Comparison of ENCODE assay signal across 8 cellular contexts in genomic region chr7:5429857-5430611, GRCh38. TPM values are rescaled to one million over a fixed set of nuclear protein-coding genes. Genes with fewer than 3 reads are reported as not detected.
A peak's percentile ranks its signal among the peaks of the same experiment; 100 is the strongest.
DNase-seq lines count a peak whose midpoint lies in the region; ATAC-seq and TF ChIP-seq lines count a peak whose summit lies in the region.

No MANE protein-coding gene starts in this region.

- TF ChIP-seq CTCF in left lung (IDR thresholded peaks at IDR 0.05) (no peak), testis (IDR thresholded peaks at IDR 0.05) (no peak)

- H3K27ac ChIP-seq in caudate nucleus (ENCODE audit: low read depth, low read length), result peak overlapping the region; percentile 99
- peak overlapping the region; percentile 100 for H3K27ac ChIP-seq in left lung
- peak overlapping the region; percentile 97 to 100 for H3K27ac ChIP-seq in testis

- 11 to 12% methylated on average over 24 to 30 of the region's 30 CpGs for WGBS in testis, 2 donors

- H3K4me1 ChIP-seq in left lung (peaks cover 21 to 34% of the 10 kb centered on the region in 2 donors), testis (peaks cover 20% of the 10 kb centered on the region)

- peaks cover 0 to 16% of the 10 kb centered on the region in 2 donors for H3K27me3 ChIP-seq in left lung
- H3K27me3 ChIP-seq in testis, result no peaks in the 10 kb centered on the region

- H3K4me3 ChIP-seq in left lung (peak overlapping the region; percentile 67 to 83), testis (peak overlapping the region; percentile 26 to 86)

- ATAC-seq in left lung, result peak; percentile 1

- intact Hi-C loops in left lung (cut with DNase I), result no loop called here
- intact Hi-C loops in testis (cut with DNase I; ENCODE audit: low total_unique reads), result no loop called here

- H3K9me3 ChIP-seq in left lung, result no peaks in the 10 kb centered on the region
- H3K9me3 ChIP-seq in testis, result no peaks in the 10 kb centered on the region

- DNase-seq in DMS 273 (lab: John Stamatoyannopoulos, UW; ENCODE audit: unreplicated experiment) (peak; percentile 83), LoVo (ENCODE audit: low spot score) (peak; percentile 88), caudate nucleus (lab: John Stamatoyannopoulos, UW) (peak in 7 of 61 donors; percentile 20 to 62 (median 40)), left lung (peak in 1 of 2 donors; percentile 80), testis (peak; percentile 57), COR-L47 (lab: John Stamatoyannopoulos, UW) (no peak), kidney glomerular epithelial cell (lab: John Stamatoyannopoulos, UW) (no peak), GF-D8 (lab: John Stamatoyannopoulos, UW) (no peak)

- TF ChIP-seq POLR2A in testis (IDR thresholded peaks at IDR 0.05), result no peak

- H3K36me3 ChIP-seq in left lung (no peaks in the 10 kb centered on the region), testis (ENCODE audit: low read depth, missing control alignments) (no peaks in the 10 kb centered on the region)

RNA-seq across cellular contexts. Expression of gene TNRC18, which starts 6.4 kb away (rescaled TPM):
- total RNA-seq in left lung (100 to 1,000 TPM in 1 of 2 donors, 10 to 100 TPM in 1; 94.4 to 102 TPM), testis (100 to 1,000 TPM; 117 to 128 TPM)
- 56.2 TPM for polyA plus RNA-seq in testis (ENCODE audit: insufficient read depth, low read depth, low replicate concordance)

Comparison
In these comparisons a context has a peak if more than half of its experiments do, and no peak if none do; other contexts are left out.
1. DNase-seq: peak in DMS 273 (single experiment), LoVo (single experiment) and testis (single experiment); none in COR-L47 (single experiment), kidney glomerular epithelial cell (single experiment) and GF-D8 (single experiment).
2. Peak in every context shown above with its lines, with median percentiles within 50 percentile points of each other: H3K27ac ChIP-seq.